20 cellular contexts compared by ENCODE assay signal in genomic region chr22:50317674-50318073, GRCh38.
"Had no signal": no experiment of that assay in that cellular context is flagged by ENCODE, and none has a peak within 500 bp of the region (broad histone marks: within the 10 kb centered on the region; RNA-seq: fewer than 3 reads in every experiment).

No MANE protein-coding gene starts in this region.

- H3K27me3 ChIP-seq: breast epithelium, colonic mucosa, dorsolateral prefrontal cortex, left lung, thyroid gland had no signal

- FAIRE-seq: endothelial cell of umbilical vein had no signal

- H2AFZ ChIP-seq: parathyroid adenoma had no signal

- H3K79me2 ChIP-seq: parathyroid adenoma had no signal

- H3K9me3 ChIP-seq: breast epithelium, colonic mucosa, left lung, thyroid gland had no signal

- H3K9ac ChIP-seq: parathyroid adenoma had no signal

- H3K27ac ChIP-seq: breast epithelium, colonic mucosa, dorsolateral prefrontal cortex, left lung, parathyroid adenoma, thyroid gland had no signal

- H3K36me3 ChIP-seq: breast epithelium, colonic mucosa, left lung, thyroid gland had no signal

- H3K4me3 ChIP-seq: breast epithelium, colonic mucosa, dorsolateral prefrontal cortex, left lung, thyroid gland had no signal

- DNase-seq: activated CD4-positive, alpha-beta T cell treated with anti-CD3 and anti-CD28 coated beads, Interleukin-2, amount 50 U/mL, for 4 hours; activated CD8-positive, alpha-beta memory T cell treated with anti-CD3 and anti-CD28 coated beads for 24 hours; activated CD8-positive, alpha-beta memory T cell treated with anti-CD3 and anti-CD28 coated beads, Interleukin-2, amount 50 U/mL, for 4 hours; activated T-cell treated with anti-CD3 and anti-CD28 coated beads, Interleukin-2, amount 50 U/mL, for 24 hours; colonic mucosa; dorsolateral prefrontal cortex; effector memory CD8-positive, alpha-beta T cell; foreskin melanocyte; immature natural killer cell; kidney glomerular epithelial cell; left lung; midbrain; right cardiac atrium; stimulated activated CD4-positive, alpha-beta T cell treated with anti-CD3 and anti-CD28 coated beads, Interleukin-4, amount 100 ng/mL, for 24 hours; stimulated activated naive CD8-positive, alpha-beta T cell treated with anti-CD3 and anti-CD28 coated beads, Interleukin-15, Interleukin-2, amounts not matched to agents 100 U/mL and 50 U/mL, for 24 hours; T1000; thyroid gland had no signal
